30 cellular contexts compared by ENCODE assay signal in genomic region chr10:75363431-75363830, GRCh38. TPM values are rescaled to one million over a fixed set of nuclear protein-coding genes. Genes with fewer than 3 reads are reported as not detected.
"Had no signal": no experiment of that assay in that cellular context is flagged by ENCODE, and none has a peak within 500 bp of the region (broad histone marks: within the 10 kb centered on the region; RNA-seq: fewer than 3 reads in every experiment).

No MANE protein-coding gene starts in this region.

- H3K4me1 Mint-ChIP-seq: activated B cell treated with CpG ODN at 0.5 μM for 24 hours; activated T-helper 17 cell treated with anti-CD3 and anti-CD28 coated beads, Interleukin-2, amount 50 U/mL, for 72 hours; T-helper 17 cell had no signal

- ATAC-seq: activated CD4-positive, CD25-positive, alpha-beta regulatory T cell treated with anti-CD3 and anti-CD28 coated beads, Interleukin-2, amount 50 U/mL, for 24 hours; activated CD8-positive, alpha-beta T cell treated with anti-CD3 and anti-CD28 coated beads for 36 hours; activated T-cell treated with anti-CD3 and anti-CD28 coated beads, Interleukin-2, amount 50 U/mL, for 4 hours; activated T-helper 17 cell treated with anti-CD3 and anti-CD28 coated beads, Interleukin-2, amount 50 U/mL, for 72 hours; gastroesophageal sphincter; heart right ventricle; T-helper 17 cell had no signal

- H3K9me3 ChIP-seq: colonic mucosa, esophagus muscularis mucosa, gastroesophageal sphincter had no signal

- H3K27ac ChIP-seq: brain microvascular endothelial cell, colonic mucosa, esophagus muscularis mucosa, gastroesophageal sphincter, heart right ventricle, WERI-Rb-1 had no signal

- H3K4me1 ChIP-seq: gastroesophageal sphincter had no signal

- DNase-seq: activated B cell treated with CpG ODN at 0.5 μM for 24 hours; activated CD4-positive, alpha-beta T cell treated with anti-CD3 and anti-CD28 coated beads for 48 hours; activated CD4-positive, alpha-beta T cell treated with anti-CD3 and anti-CD28 coated beads, Interleukin-2, amount 50 U/mL, for 1 hour; activated CD4-positive, alpha-beta T cell treated with anti-CD3 and anti-CD28 coated beads, Interleukin-2, amount 50 U/mL, for 48 hours; activated CD8-positive, alpha-beta memory T cell treated with anti-CD3 and anti-CD28 coated beads for 24 hours; activated CD8-positive, alpha-beta T cell treated with anti-CD3 and anti-CD28 coated beads for 36 hours; activated effector memory CD4-positive, alpha-beta T cell treated with Interleukin-2 at 50 U/mL for 16 hours; activated gamma-delta T cell treated with Interleukin-2 at 50 U/mL for 16 hours; activated naive CD4-positive, alpha-beta T cell treated with anti-CD3 and anti-CD28 coated beads, Interleukin-2, amount 50 U/mL, for 16 hours; activated naive CD4-positive, alpha-beta T cell treated with Interleukin-2 at 50 U/mL for 16 hours; activated T-cell treated with anti-CD3 and anti-CD28 coated beads, Interleukin-2, amount 50 U/mL, for 4 hours; amniotic stem cell; anterior cingulate cortex; brain microvascular endothelial cell; caudate nucleus; colonic mucosa; effector CD8-positive, alpha-beta T cell; foreskin melanocyte; heart right ventricle; T-helper 1 cell; T-helper 17 cell; T1000; WERI-Rb-1 had no signal

- H3K27me3 ChIP-seq: brain microvascular endothelial cell, colonic mucosa, esophagus muscularis mucosa, gastroesophageal sphincter, heart right ventricle had no signal

- H3K36me3 Mint-ChIP-seq: activated naive CD8-positive, alpha-beta T cell had no signal

- FAIRE-seq: astrocyte had no signal

- H3K4me3 Mint-ChIP-seq: activated B cell treated with CpG ODN at 0.5 μM for 24 hours; activated CD8-positive, alpha-beta T cell treated with anti-CD3 and anti-CD28 coated beads for 36 hours; activated naive CD8-positive, alpha-beta T cell; activated T-cell treated with anti-CD3 and anti-CD28 coated beads, Interleukin-2, amount 50 U/mL, for 4 hours; activated T-helper 17 cell treated with anti-CD3 and anti-CD28 coated beads, Interleukin-2, amount 50 U/mL, for 72 hours; T-helper 17 cell; T-helper 2 cell treated with Interferon-gamma antibody and Interleukin-4, amounts not matched to agents 5 μg/mL and 100 μg/mL, for 36 hours had no signal

- H3K36me3 ChIP-seq: brain microvascular endothelial cell, colonic mucosa, esophagus muscularis mucosa, gastroesophageal sphincter, heart right ventricle, WERI-Rb-1 had no signal

- H3K4me3 ChIP-seq: colonic mucosa, esophagus muscularis mucosa, gastroesophageal sphincter, heart right ventricle had no signal

- H3K9me3 Mint-ChIP-seq: activated B cell treated with CpG ODN at 0.5 μM for 24 hours; activated CD8-positive, alpha-beta T cell treated with anti-CD3 and anti-CD28 coated beads for 36 hours; activated T-cell treated with anti-CD3 and anti-CD28 coated beads, Interleukin-2, amount 50 U/mL, for 4 hours; activated T-helper 17 cell treated with anti-CD3 and anti-CD28 coated beads, Interleukin-2, amount 50 U/mL, for 72 hours had no signal

- H3K27ac Mint-ChIP-seq: activated B cell treated with CpG ODN at 0.5 μM for 24 hours; activated CD8-positive, alpha-beta T cell treated with anti-CD3 and anti-CD28 coated beads for 36 hours; activated naive CD8-positive, alpha-beta T cell; activated T-helper 17 cell treated with anti-CD3 and anti-CD28 coated beads, Interleukin-2, amount 50 U/mL, for 72 hours; T-helper 17 cell; T-helper 2 cell treated with Interferon-gamma antibody and Interleukin-4, amounts not matched to agents 5 μg/mL and 100 μg/mL, for 36 hours had no signal

RNA-seq across cellular contexts. Expression of gene ZNF503, which starts 38.1 kb away (rescaled TPM):
- total RNA-seq: activated B cell treated with CpG ODN at 0.5 μM for 24 hours had no signal
